ENCODE assay signal across 1 cellular context in genomic region chr15:101521563-101521962, GRCh38.
TF ChIP-seq lines count a peak whose summit lies in the region.

No MANE protein-coding gene starts in this region.

TF ChIP-seq in HepG2, 621 proteins besides CTCF, POLR2A, EP300 and RAD21:
- TF ChIP-seq PLSCR1 (CRISPR knock-in tag; IDR thresholded peaks at IDR 0.05; ENCODE audit: borderline replicate concordance) (no peak), GATAD2A (CRISPR knock-in tag; IDR thresholded peaks at IDR 0.05) (0 out of 2 replicates have a peak, but pooled peaks have one; percentile 32), ZFP36L1 (CRISPR knock-in tag; IDR thresholded peaks at IDR 0.05) (no peak), ZBTB7A (CRISPR knock-in tag; IDR thresholded peaks at IDR 0.05) (no peak), SMAD1 (CRISPR knock-in tag; IDR thresholded peaks at IDR 0.05; ENCODE audit: borderline replicate concordance, low read depth) (no peak), CEBPB (IDR thresholded peaks at IDR 0.05; ENCODE audit: borderline replicate concordance, low read depth, low read length) (0 out of 2 replicates have a peak, but pooled peaks have one; percentile 17), MED1 (CRISPR knock-in tag; IDR thresholded peaks at IDR 0.05) (peak; percentile 73), FOXK2 (IDR thresholded peaks at IDR 0.05) (no peak), SAP130 (CRISPR knock-in tag; IDR thresholded peaks at IDR 0.05; ENCODE audit: low read depth) (no peak; the same call in 1 of the 2 replicates), SALL2 (CRISPR knock-in tag; IDR thresholded peaks at IDR 0.05) (no peak), NCOA2 (CRISPR knock-in tag; IDR thresholded peaks at IDR 0.05) (peak; percentile 35; the same call in 1 of the 2 replicates), FOXO1 (CRISPR knock-in tag; IDR thresholded peaks at IDR 0.05) (no peak), REXO4 (CRISPR knock-in tag; IDR thresholded peaks at IDR 0.05; ENCODE audit: borderline replicate concordance) (no peak), FOXP4 (CRISPR knock-in tag; IDR thresholded peaks at IDR 0.05) (0 out of 2 replicates have a peak, but pooled peaks have one; percentile 21), ELF3 (CRISPR knock-in tag; IDR thresholded peaks at IDR 0.05) (peak; percentile 47), RBM39 (IDR thresholded peaks at IDR 0.05; ENCODE audit: low read depth, low read length, poor library complexity, severe bottlenecking) (no peak), ZNF20 (CRISPR knock-in tag; IDR thresholded peaks at IDR 0.05) (no peak), RXRA (CRISPR knock-in tag; IDR thresholded peaks at IDR 0.05) (no peak), ZNF367 (CRISPR knock-in tag; IDR thresholded peaks at IDR 0.05; ENCODE audit: borderline replicate concordance) (no peak), CREB1 (IDR thresholded peaks at IDR 0.05) (no peak), CREB1 (CRISPR knock-in tag; IDR thresholded peaks at IDR 0.05) (no peak; the same call in 1 of the 2 replicates), ZNF274 (CRISPR knock-in tag; IDR thresholded peaks at IDR 0.05) (no peak), KDM2A (CRISPR knock-in tag; IDR thresholded peaks at IDR 0.05; ENCODE audit: borderline replicate concordance, low read depth) (no peak), FOXA3 (CRISPR knock-in tag; IDR thresholded peaks at IDR 0.05) (peak; percentile 35; the same call in 1 of the 2 replicates), HOXA5 (CRISPR knock-in tag; IDR thresholded peaks at IDR 0.05) (no peak), ZFP90 (CRISPR knock-in tag; IDR thresholded peaks at IDR 0.05; ENCODE audit: borderline replicate concordance) (no peak), ARID5B (CRISPR knock-in tag; IDR thresholded peaks at IDR 0.05) (0 out of 2 replicates have a peak, but pooled peaks have one; percentile 13)
- TF ChIP-seq, protein P1, sequence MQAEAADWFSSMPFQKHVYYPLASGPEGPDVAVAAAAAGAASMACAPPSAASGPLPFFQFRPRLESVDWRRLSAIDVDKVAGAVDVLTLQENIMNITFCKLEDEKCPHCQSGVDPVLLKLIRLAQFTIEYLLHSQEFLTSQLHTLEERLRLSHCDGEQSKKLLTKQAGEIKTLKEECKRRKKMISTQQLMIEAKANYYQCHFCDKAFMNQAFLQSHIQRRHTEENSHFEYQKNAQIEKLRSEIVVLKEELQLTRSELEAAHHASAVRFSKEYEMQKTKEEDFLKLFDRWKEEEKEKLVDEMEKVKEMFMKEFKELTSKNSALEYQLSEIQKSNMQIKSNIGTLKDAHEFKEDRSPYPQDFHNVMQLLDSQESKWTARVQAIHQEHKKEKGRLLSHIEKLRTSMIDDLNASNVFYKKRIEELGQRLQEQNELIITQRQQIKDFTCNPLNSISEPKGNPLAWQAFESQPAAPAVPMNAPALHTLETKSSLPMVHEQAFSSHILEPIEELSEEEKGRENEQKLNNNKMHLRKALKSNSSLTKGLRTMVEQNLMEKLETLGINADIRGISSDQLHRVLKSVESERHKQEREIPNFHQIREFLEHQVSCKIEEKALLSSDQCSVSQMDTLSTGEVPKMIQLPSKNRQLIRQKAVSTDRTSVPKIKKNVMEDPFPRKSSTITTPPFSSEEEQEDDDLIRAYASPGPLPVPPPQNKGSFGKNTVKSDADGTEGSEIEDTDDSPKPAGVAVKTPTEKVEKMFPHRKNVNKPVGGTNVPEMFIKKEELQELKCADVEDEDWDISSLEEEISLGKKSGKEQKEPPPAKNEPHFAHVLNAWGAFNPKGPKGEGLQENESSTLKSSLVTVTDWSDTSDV (CRISPR knock-in tag; IDR thresholded peaks at IDR 0.05): no peak
- TF ChIP-seq, protein P2, sequence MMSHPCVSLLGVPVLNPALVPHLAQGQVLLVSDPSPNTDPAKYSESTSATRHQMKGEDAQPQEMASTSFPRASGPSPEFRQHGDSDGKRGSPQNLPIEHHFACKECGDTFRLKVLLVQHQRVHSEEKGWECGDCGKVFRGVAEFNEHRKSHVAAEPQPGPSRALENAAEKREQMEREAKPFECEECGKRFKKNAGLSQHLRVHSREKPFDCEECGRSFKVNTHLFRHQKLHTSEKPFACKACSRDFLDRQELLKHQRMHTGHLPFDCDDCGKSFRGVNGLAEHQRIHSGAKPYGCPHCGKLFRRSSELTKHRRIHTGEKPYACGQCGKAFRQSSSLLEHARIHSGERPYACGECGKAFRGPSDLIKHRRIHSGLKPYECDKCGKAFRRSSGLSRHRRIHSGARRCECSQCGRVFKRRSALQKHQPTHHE (CRISPR knock-in tag; IDR thresholded peaks at IDR 0.05; ENCODE audit: borderline replicate concordance): no peak
- TF ChIP-seq, protein P3, sequence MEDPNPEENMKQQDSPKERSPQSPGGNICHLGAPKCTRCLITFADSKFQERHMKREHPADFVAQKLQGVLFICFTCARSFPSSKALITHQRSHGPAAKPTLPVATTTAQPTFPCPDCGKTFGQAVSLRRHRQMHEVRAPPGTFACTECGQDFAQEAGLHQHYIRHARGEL (CRISPR knock-in tag; IDR thresholded peaks at IDR 0.05): no peak
- TF ChIP-seq, protein P4, sequence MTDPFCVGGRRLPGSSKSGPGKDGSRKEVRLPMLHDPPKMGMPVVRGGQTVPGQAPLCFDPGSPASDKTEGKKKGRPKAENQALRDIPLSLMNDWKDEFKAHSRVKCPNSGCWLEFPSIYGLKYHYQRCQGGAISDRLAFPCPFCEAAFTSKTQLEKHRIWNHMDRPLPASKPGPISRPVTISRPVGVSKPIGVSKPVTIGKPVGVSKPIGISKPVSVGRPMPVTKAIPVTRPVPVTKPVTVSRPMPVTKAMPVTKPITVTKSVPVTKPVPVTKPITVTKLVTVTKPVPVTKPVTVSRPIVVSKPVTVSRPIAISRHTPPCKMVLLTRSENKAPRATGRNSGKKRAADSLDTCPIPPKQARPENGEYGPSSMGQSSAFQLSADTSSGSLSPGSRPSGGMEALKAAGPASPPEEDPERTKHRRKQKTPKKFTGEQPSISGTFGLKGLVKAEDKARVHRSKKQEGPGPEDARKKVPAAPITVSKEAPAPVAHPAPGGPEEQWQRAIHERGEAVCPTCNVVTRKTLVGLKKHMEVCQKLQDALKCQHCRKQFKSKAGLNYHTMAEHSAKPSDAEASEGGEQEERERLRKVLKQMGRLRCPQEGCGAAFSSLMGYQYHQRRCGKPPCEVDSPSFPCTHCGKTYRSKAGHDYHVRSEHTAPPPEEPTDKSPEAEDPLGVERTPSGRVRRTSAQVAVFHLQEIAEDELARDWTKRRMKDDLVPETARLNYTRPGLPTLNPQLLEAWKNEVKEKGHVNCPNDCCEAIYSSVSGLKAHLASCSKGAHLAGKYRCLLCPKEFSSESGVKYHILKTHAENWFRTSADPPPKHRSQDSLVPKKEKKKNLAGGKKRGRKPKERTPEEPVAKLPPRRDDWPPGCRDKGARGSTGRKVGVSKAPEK (CRISPR knock-in tag; IDR thresholded peaks at IDR 0.05; ENCODE audit: borderline replicate concordance): no peak
- TF ChIP-seq, protein P5, sequence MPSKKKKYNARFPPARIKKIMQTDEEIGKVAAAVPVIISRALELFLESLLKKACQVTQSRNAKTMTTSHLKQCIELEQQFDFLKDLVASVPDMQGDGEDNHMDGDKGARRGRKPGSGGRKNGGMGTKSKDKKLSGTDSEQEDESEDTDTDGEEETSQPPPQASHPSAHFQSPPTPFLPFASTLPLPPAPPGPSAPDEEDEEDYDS (CRISPR knock-in tag; IDR thresholded peaks at IDR 0.05): no peak
- TF ChIP-seq, protein P6, sequence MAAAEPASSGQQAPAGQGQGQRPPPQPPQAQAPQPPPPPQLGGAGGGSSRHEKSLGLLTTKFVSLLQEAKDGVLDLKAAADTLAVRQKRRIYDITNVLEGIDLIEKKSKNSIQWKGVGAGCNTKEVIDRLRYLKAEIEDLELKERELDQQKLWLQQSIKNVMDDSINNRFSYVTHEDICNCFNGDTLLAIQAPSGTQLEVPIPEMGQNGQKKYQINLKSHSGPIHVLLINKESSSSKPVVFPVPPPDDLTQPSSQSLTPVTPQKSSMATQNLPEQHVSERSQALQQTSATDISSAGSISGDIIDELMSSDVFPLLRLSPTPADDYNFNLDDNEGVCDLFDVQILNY (CRISPR knock-in tag; conservative IDR thresholded peaks at IDR 0.05): no peak
